Comparison of ENCODE assay signal across 1 cellular context in the genomic region with DNA sequence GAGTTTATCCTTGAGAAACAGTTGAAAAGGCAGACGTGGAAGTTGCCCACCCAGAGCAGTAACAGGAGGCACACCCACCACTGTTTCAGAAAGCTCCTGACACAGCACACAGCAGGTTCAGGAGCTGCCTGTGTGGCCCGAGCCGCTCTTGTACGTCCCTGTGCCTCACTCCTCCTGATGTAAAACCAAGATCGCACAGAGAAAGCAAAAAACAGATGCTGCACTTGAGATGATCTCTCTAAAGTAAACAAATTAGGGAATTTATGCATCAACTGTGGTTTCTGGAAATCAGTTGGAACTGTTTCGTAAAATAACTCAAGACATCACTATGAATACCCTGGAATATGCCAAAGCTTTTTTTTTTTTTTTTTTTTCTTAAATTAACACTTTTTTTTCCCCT.
TF ChIP-seq lines count a peak whose summit lies in the region.

No MANE protein-coding gene starts in this region.

TF ChIP-seq in IMR-90, 13 proteins besides CTCF, POLR2A, EP300 and RAD21 (continued from another document):
- no peak for TF ChIP-seq CHD1 (IDR thresholded peaks at IDR 0.05; ENCODE audit: low read depth, low read length)
- no peak for TF ChIP-seq FOS (IDR thresholded peaks at IDR 0.05; ENCODE audit: low read depth, low read length)
- no peak for TF ChIP-seq BHLHE40 (IDR thresholded peaks at IDR 0.05; ENCODE audit: low read depth, low read length)
- no peak for TF ChIP-seq MAZ (IDR thresholded peaks at IDR 0.05; ENCODE audit: borderline replicate concordance, low read depth, low read length)
